Comparison of ENCODE assay signal across 8 cellular contexts in genomic region chr2:235793163-235793752, GRCh38.
A peak's percentile ranks its signal among the peaks of the same experiment; 100 is the strongest.
DNase-seq lines count a peak whose midpoint lies in the region; ATAC-seq and TF ChIP-seq lines count a peak whose summit lies in the region.

No MANE protein-coding gene starts in this region.

- TF ChIP-seq EP300 in stomach (IDR thresholded peaks at IDR 0.05) = no peak

- intact Hi-C loops in stomach (cut with DNase I; ENCODE audit: low total_unique reads) = no loop called here

- H3K36me3 ChIP-seq in stomach = peaks cover 1 to 15% (median 12%) of the 10 kb centered on the region in 4 donors

- DNase-seq in COLO668 (lab: John Stamatoyannopoulos, UW; ENCODE audit: unreplicated experiment) (peak; percentile 3), HPDE6-E6E7 (ENCODE audit: extremely low spot score) (peak; percentile 50), astrocyte of the hippocampus (ENCODE audit: low read depth, low spot score) (peak; percentile 44), left kidney (ENCODE audit: low read depth, low spot score) (peak; percentile 70), stomach (no peak), substantia nigra (lab: John Stamatoyannopoulos, UW) (no peak), GM19240 (ENCODE audit: insufficient read length, low spot score) (no peak)

- TF ChIP-seq POLR2A in stomach (IDR thresholded peaks at IDR 0.05) = no peak

- H3K4me1 ChIP-seq in stomach = no peaks in the 10 kb centered on the region

- peak in 3 of 7 experiments; percentile 8 to 16 (median 11) for TF ChIP-seq CTCF in stomach (IDR thresholded peaks at IDR 0.05)

- no peaks in the 10 kb centered on the region for H3K9me3 ChIP-seq in stomach

- H3K4me3 ChIP-seq in stomach = no peak overlapping the region

- H3K27me3 ChIP-seq in stomach = no peaks in the 10 kb centered on the region

- WGBS in stomach, 5 donors = 68 to 75% (median 73%) methylated on average over 13 of the region's 13 CpGs

- H3K27ac ChIP-seq in stomach (no peak overlapping the region), substantia nigra (ENCODE audit: low read depth, low read length, poor library complexity, severe bottlenecking) (no peak overlapping the region)

- no peak for ATAC-seq in HG03442 (IDR thresholded peaks at IDR 0.05; ENCODE audit: unreplicated experiment)

Comparison
In these comparisons a context has a peak if more than half of its experiments do, and no peak if none do; other contexts are left out.
1. DNase-seq: peak in COLO668 (single experiment), HPDE6-E6E7 (single experiment), astrocyte of the hippocampus (single experiment) and left kidney (single experiment); none in stomach (single experiment), substantia nigra (0 of 49) and GM19240 (single experiment).